ENCODE assay signal across 19 cellular contexts in the genomic region with DNA sequence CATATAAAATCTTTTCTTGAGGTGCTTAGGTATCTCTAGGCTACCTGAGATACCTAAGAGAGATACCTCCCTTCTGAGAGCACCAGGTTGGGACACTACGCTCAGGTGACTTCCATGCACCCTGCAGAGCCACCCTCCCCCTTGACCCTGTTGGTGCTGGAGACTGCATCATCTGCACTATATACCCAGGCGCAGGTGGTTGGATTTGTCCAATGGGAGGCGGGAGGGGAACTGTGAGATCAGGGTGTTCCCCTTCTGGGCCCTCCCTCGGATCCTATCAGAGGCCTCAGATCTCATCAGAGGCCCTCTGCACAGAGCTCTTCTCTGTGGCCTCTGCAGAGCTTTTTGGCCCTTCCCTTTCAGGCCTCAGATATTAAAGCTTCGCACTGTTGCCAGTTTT.
DNase-seq lines count a peak whose midpoint lies in the region; ATAC-seq and TF ChIP-seq lines count a peak whose summit lies in the region.
"Had no signal": no experiment of that assay in that cellular context is flagged by ENCODE, and none has a peak within 500 bp of the region (broad histone marks: within the 10 kb centered on the region; RNA-seq: fewer than 3 reads in every experiment).

No MANE protein-coding gene starts in this region.

- no peaks in the 10 kb centered on the region for H3K36me3 Mint-ChIP-seq in brain
- H3K36me3 Mint-ChIP-seq in T-cell, result no peaks in the 10 kb centered on the region
- H3K36me3 Mint-ChIP-seq: CD8-positive, alpha-beta T cell had no signal

- no peaks in the 10 kb centered on the region for H3K36me3 ChIP-seq in left ventricle myocardium inferior
- H3K36me3 ChIP-seq in Karpas-422 (ENCODE audit: insufficient read depth, low read length), result no peaks in the 10 kb centered on the region
- H3K36me3 ChIP-seq in spleen, result no peaks in the 10 kb centered on the region

- no peak for ATAC-seq in Right ventricle myocardium superior (ENCODE audit: poor library complexity)
- no peak for ATAC-seq in stimulated activated naive CD8-positive, alpha-beta T cell treated with anti-CD3 and anti-CD28 coated beads, Interleukin-15, amount 100 ng/mL, for 72 hours
- ATAC-seq in T-cell (replicated peaks in 1 of 4), result no peak
- ATAC-seq: A549; CD8-positive, alpha-beta T cell had no signal

- peak; percentile 19 for DNase-seq in Right ventricle myocardium superior
- no peak for DNase-seq in left ventricle myocardium inferior
- DNase-seq in Karpas-422, result peak; percentile 68
- peak; percentile 24 for DNase-seq in spleen
- no peak for DNase-seq in stimulated activated naive CD8-positive, alpha-beta T cell treated with anti-CD3 and anti-CD28 coated beads, Interleukin-15, amount 100 ng/mL, for 72 hours
- no peak for DNase-seq in activated CD4-positive, alpha-beta T cell treated with anti-CD3 and anti-CD28 coated beads, Interleukin-2, amount 50 U/mL, for 48 hours
- no peak for DNase-seq in T-cell
- DNase-seq: AML-193; Caco-2; Calu3; CD4-positive, alpha-beta T cell; CD8-positive, alpha-beta T cell; DMS79 treated with DMSO at 0.1 percent for 48 hours; GF-D8 had no signal

- H3K79me2 ChIP-seq in Karpas-422 (ENCODE audit: low read length), result no peaks in the 10 kb centered on the region

- H3K4me1 Mint-ChIP-seq in brain (peaks cover 95% of the 10 kb centered on the region), T-cell (no peaks in the 10 kb centered on the region)
- H3K4me1 Mint-ChIP-seq in stimulated activated naive CD8-positive, alpha-beta T cell treated with anti-CD3 and anti-CD28 coated beads, Interleukin-15, amount 100 ng/mL, for 72 hours, result peaks cover 29% of the 10 kb centered on the region
- H3K4me1 Mint-ChIP-seq: B cell had no signal

- H3K4me3 ChIP-seq in left ventricle myocardium inferior (no peak overlapping the region), Karpas-422 (ENCODE audit: low read length) (peak overlapping the region; percentile 42; the same call in 1 of the 2 replicates), spleen (no peak overlapping the region)
- H3K4me3 ChIP-seq: A549 had no signal

- no peaks in the 10 kb centered on the region for H3K9me3 ChIP-seq in left ventricle myocardium inferior (replicated peaks)
- H3K9me3 ChIP-seq in Karpas-422 (ENCODE audit: low read length), result no peaks in the 10 kb centered on the region
- H3K9me3 ChIP-seq in spleen, result no peaks in the 10 kb centered on the region
- H3K9me3 ChIP-seq: A549, Caco-2 had no signal

- H3K27ac ChIP-seq in left ventricle myocardium inferior (replicated peaks) (no peak overlapping the region), Karpas-422 (ENCODE audit: low read length) (peak overlapping the region; percentile 26; the same call in 1 of the 2 replicates), spleen (no peak overlapping the region)
- H3K27ac ChIP-seq: 22Rv1, A549, C4-2B had no signal

- H3K4me1 ChIP-seq in left ventricle myocardium inferior, result peaks cover 67% of the 10 kb centered on the region
- H3K4me1 ChIP-seq in Karpas-422 (ENCODE audit: low read length), result peaks cover 50% of the 10 kb centered on the region
- H3K4me1 ChIP-seq in spleen, result peaks cover 0 to 12% (median 3%) of the 10 kb centered on the region in 6 donors
- H3K4me1 ChIP-seq: A549, Caco-2 had no signal

- TF ChIP-seq CTCF in left ventricle myocardium inferior (IDR thresholded peaks at IDR 0.05; ENCODE audit: borderline replicate concordance) (no peak), brain (conservative IDR thresholded peaks at IDR 0.05) (no peak), spleen (IDR thresholded peaks at IDR 0.05 in 8 of 11, conservative IDR thresholded peaks at IDR 0.05 in 3 of 11) (no peak)

- WGBS in spleen, 5 donors, result 89 to 96% (median 93%) methylated on average over 5 of the region's 5 CpGs

- TF ChIP-seq POLR2A in spleen (IDR thresholded peaks at IDR 0.05), result no peak

- no peaks in the 10 kb centered on the region for H3K9me2 ChIP-seq in Karpas-422 (replicated peaks; ENCODE audit: insufficient read depth, low read length)

- H3K27ac Mint-ChIP-seq in brain (peak overlapping the region in 4 of 5 experiments; percentile 43 to 98 (median 95)), T-cell (no peak overlapping the region)
- H3K27ac Mint-ChIP-seq in stimulated activated naive CD8-positive, alpha-beta T cell treated with anti-CD3 and anti-CD28 coated beads, Interleukin-15, amount 100 ng/mL, for 72 hours, result peak overlapping the region in 1 of 2 donors; percentile 54
- H3K27ac Mint-ChIP-seq: B cell; CD4-positive, alpha-beta T cell; CD8-positive, alpha-beta T cell had no signal

- H3K4me3 Mint-ChIP-seq in brain (no peak overlapping the region), T-cell (no peak overlapping the region)
- no peak overlapping the region for H3K4me3 Mint-ChIP-seq in stimulated activated naive CD8-positive, alpha-beta T cell treated with anti-CD3 and anti-CD28 coated beads, Interleukin-15, amount 100 ng/mL, for 72 hours
- H3K4me3 Mint-ChIP-seq: B cell; CD4-positive, alpha-beta T cell; CD8-positive, alpha-beta T cell had no signal

- no peaks in the 10 kb centered on the region for H3K27me3 Mint-ChIP-seq in brain
- no peaks in the 10 kb centered on the region for H3K27me3 Mint-ChIP-seq in stimulated activated naive CD8-positive, alpha-beta T cell treated with anti-CD3 and anti-CD28 coated beads, Interleukin-15, amount 100 ng/mL, for 72 hours
- no peaks in the 10 kb centered on the region for H3K27me3 Mint-ChIP-seq in T-cell
- H3K27me3 Mint-ChIP-seq: B cell; CD4-positive, alpha-beta T cell had no signal

- H3K9ac ChIP-seq in Karpas-422 (ENCODE audit: low read length), result peak overlapping the region; percentile 5; the same call in 1 of the 2 replicates

- CTCF ChIA-PET in T-cell (lab: Charles Lee), result no interaction called here

- no peaks in the 10 kb centered on the region for H4K20me1 ChIP-seq in Karpas-422 (ENCODE audit: insufficient read depth, low read depth, low read length)

- H3K9me3 Mint-ChIP-seq in brain (peaks cover 0 to 3% (median 0%) of the 10 kb centered on the region in 5 experiments), T-cell (no peaks in the 10 kb centered on the region)
- H3K9me3 Mint-ChIP-seq in stimulated activated naive CD8-positive, alpha-beta T cell treated with anti-CD3 and anti-CD28 coated beads, Interleukin-15, amount 100 ng/mL, for 72 hours, result no peaks in the 10 kb centered on the region
- H3K9me3 Mint-ChIP-seq: CD4-positive, alpha-beta T cell; CD8-positive, alpha-beta T cell had no signal

- H3K27me3 ChIP-seq in left ventricle myocardium inferior (ENCODE audit: low read depth) (no peaks in the 10 kb centered on the region), Karpas-422 (ENCODE audit: low read length) (no peaks in the 10 kb centered on the region), spleen (replicated peaks in 1 of 7) (no peaks in the 10 kb centered on the region)

- peak overlapping the region; percentile 67 for H3K4me2 ChIP-seq in Karpas-422 (ENCODE audit: low read depth, low read length, poor library complexity, severe bottlenecking)
- H3K4me2 ChIP-seq: A549 had no signal

- intact Hi-C loops in Right ventricle myocardium superior (cut with DNase I), result loop anchor here (10.0 kb wide), 1 partner anchor 207 kb away; no protein-coding TSS in a partner anchor
- intact Hi-C loops in left ventricle myocardium inferior (cut with micrococcal nuclease), result no loop called here
- intact Hi-C loops in spleen (cut with DNase I; ENCODE audit: low total_unique reads), result no loop called here

- POLR2A ChIA-PET in T-cell (lab: Charles Lee), result no interaction called here

- H2AFZ ChIP-seq in Karpas-422 (ENCODE audit: low read length), result no peak overlapping the region

Comparison
In these comparisons a context has a peak if more than half of its experiments do, and no peak if none do; other contexts are left out.
1. DNase-seq: peak in Right ventricle myocardium superior (single experiment), Karpas-422 (single experiment) and spleen (single experiment); none in left ventricle myocardium inferior (single experiment), stimulated activated naive CD8-positive, alpha-beta T cell treated with anti-CD3 and anti-CD28 coated beads, Interleukin-15, amount 100 ng/mL, for 72 hours (0 of 2), activated CD4-positive, alpha-beta T cell treated with anti-CD3 and anti-CD28 coated beads, Interleukin-2, amount 50 U/mL, for 48 hours (0 of 2) and T-cell (0 of 34).
2. H3K27ac Mint-ChIP-seq: peak in brain (4 of 5); none in T-cell (0 of 2).